Comparison of ENCODE assay signal across 1 cellular context in genomic region chr11:62575156-62575555, GRCh38.
TF ChIP-seq lines count a peak whose summit lies in the region.

No MANE protein-coding gene starts in this region.

TF ChIP-seq in HepG2, 621 proteins besides CTCF, POLR2A, EP300 and RAD21 (continued from another document):
- TF ChIP-seq MLX (CRISPR knock-in tag; IDR thresholded peaks at IDR 0.05) (no peak), ZNF383 (CRISPR knock-in tag; IDR thresholded peaks at IDR 0.05; ENCODE audit: borderline replicate concordance) (no peak), RFX1 (IDR thresholded peaks at IDR 0.05) (no peak), RERE (CRISPR knock-in tag; IDR thresholded peaks at IDR 0.05; ENCODE audit: low read depth) (no peak), FOXC1 (CRISPR knock-in tag; IDR thresholded peaks at IDR 0.05; ENCODE audit: borderline replicate concordance) (no peak), MLLT10 (CRISPR knock-in tag; IDR thresholded peaks at IDR 0.05) (no peak), NR1H2 (CRISPR knock-in tag; IDR thresholded peaks at IDR 0.05; ENCODE audit: borderline replicate concordance, low read depth) (no peak), MTA3 (CRISPR knock-in tag; IDR thresholded peaks at IDR 0.05) (no peak), ZNF326 (CRISPR knock-in tag; IDR thresholded peaks at IDR 0.05; ENCODE audit: borderline replicate concordance) (no peak), ZIK1 (CRISPR knock-in tag; IDR thresholded peaks at IDR 0.05; ENCODE audit: borderline replicate concordance, low read depth) (0 out of 2 replicates have a peak, but pooled peaks have one; percentile 24), TP53 (CRISPR knock-in tag; conservative IDR thresholded peaks at IDR 0.05) (no peak), ZNF878 (CRISPR knock-in tag; IDR thresholded peaks at IDR 0.05) (no peak), STAT5B (CRISPR knock-in tag; IDR thresholded peaks at IDR 0.05) (no peak), ZNF138 (CRISPR knock-in tag; IDR thresholded peaks at IDR 0.05; ENCODE audit: low read depth) (0 out of 2 replicates have a peak, but pooled peaks have one; percentile 24), ZMAT3 (CRISPR knock-in tag; conservative IDR thresholded peaks at IDR 0.05) (no peak), HNRNPK (IDR thresholded peaks at IDR 0.05; ENCODE audit: low read depth, low read length, poor library complexity, severe bottlenecking) (no peak), NFKBIZ (CRISPR knock-in tag; IDR thresholded peaks at IDR 0.05) (no peak), AGO2 (optimal IDR thresholded peaks at IDR 0.05; ENCODE audit: low read depth, low read length) (peak; percentile 56), ZNF275 (CRISPR knock-in tag; IDR thresholded peaks at IDR 0.05; ENCODE audit: borderline replicate concordance) (no peak), RFXAP (CRISPR knock-in tag; IDR thresholded peaks at IDR 0.05; ENCODE audit: borderline replicate concordance) (no peak), ZNF563 (CRISPR knock-in tag; IDR thresholded peaks at IDR 0.05) (no peak), MTA1 (CRISPR knock-in tag; IDR thresholded peaks at IDR 0.05; ENCODE audit: borderline replicate concordance) (0 out of 2 replicates have a peak, but pooled peaks have one; percentile 15), RARA (CRISPR knock-in tag; IDR thresholded peaks at IDR 0.05) (no peak), ZSCAN25 (CRISPR knock-in tag; IDR thresholded peaks at IDR 0.05) (no peak), ZNF296 (CRISPR knock-in tag; conservative IDR thresholded peaks at IDR 0.05) (no peak), ARNTL (CRISPR knock-in tag; IDR thresholded peaks at IDR 0.05) (no peak), RBM22 (optimal IDR thresholded peaks at IDR 0.05; ENCODE audit: low read length) (no peak), ZNF569 (CRISPR knock-in tag; IDR thresholded peaks at IDR 0.05; ENCODE audit: borderline replicate concordance) (no peak)
- TF ChIP-seq, protein P1, sequence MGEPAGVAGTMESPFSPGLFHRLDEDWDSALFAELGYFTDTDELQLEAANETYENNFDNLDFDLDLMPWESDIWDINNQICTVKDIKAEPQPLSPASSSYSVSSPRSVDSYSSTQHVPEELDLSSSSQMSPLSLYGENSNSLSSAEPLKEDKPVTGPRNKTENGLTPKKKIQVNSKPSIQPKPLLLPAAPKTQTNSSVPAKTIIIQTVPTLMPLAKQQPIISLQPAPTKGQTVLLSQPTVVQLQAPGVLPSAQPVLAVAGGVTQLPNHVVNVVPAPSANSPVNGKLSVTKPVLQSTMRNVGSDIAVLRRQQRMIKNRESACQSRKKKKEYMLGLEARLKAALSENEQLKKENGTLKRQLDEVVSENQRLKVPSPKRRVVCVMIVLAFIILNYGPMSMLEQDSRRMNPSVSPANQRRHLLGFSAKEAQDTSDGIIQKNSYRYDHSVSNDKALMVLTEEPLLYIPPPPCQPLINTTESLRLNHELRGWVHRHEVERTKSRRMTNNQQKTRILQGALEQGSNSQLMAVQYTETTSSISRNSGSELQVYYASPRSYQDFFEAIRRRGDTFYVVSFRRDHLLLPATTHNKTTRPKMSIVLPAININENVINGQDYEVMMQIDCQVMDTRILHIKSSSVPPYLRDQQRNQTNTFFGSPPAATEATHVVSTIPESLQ (CRISPR knock-in tag; conservative IDR thresholded peaks at IDR 0.05), result no peak
- TF ChIP-seq, protein P2, sequence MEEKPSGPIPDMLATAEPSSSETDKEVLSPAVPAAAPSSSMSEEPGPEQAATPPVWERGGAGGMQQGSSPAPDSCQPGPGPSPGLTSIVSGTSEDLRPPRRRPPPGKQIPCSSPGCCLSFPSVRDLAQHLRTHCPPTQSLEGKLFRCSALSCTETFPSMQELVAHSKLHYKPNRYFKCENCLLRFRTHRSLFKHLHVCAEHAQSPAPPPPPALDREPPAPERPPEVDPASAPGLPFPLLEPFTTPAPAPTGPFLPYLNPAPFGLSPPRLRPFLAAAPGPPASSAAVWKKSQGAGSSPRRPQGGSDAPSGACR (CRISPR knock-in tag; IDR thresholded peaks at IDR 0.05), result no peak
- TF ChIP-seq, protein P3, sequence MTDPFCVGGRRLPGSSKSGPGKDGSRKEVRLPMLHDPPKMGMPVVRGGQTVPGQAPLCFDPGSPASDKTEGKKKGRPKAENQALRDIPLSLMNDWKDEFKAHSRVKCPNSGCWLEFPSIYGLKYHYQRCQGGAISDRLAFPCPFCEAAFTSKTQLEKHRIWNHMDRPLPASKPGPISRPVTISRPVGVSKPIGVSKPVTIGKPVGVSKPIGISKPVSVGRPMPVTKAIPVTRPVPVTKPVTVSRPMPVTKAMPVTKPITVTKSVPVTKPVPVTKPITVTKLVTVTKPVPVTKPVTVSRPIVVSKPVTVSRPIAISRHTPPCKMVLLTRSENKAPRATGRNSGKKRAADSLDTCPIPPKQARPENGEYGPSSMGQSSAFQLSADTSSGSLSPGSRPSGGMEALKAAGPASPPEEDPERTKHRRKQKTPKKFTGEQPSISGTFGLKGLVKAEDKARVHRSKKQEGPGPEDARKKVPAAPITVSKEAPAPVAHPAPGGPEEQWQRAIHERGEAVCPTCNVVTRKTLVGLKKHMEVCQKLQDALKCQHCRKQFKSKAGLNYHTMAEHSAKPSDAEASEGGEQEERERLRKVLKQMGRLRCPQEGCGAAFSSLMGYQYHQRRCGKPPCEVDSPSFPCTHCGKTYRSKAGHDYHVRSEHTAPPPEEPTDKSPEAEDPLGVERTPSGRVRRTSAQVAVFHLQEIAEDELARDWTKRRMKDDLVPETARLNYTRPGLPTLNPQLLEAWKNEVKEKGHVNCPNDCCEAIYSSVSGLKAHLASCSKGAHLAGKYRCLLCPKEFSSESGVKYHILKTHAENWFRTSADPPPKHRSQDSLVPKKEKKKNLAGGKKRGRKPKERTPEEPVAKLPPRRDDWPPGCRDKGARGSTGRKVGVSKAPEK (CRISPR knock-in tag; IDR thresholded peaks at IDR 0.05; ENCODE audit: borderline replicate concordance), result no peak
- TF ChIP-seq, protein P4, sequence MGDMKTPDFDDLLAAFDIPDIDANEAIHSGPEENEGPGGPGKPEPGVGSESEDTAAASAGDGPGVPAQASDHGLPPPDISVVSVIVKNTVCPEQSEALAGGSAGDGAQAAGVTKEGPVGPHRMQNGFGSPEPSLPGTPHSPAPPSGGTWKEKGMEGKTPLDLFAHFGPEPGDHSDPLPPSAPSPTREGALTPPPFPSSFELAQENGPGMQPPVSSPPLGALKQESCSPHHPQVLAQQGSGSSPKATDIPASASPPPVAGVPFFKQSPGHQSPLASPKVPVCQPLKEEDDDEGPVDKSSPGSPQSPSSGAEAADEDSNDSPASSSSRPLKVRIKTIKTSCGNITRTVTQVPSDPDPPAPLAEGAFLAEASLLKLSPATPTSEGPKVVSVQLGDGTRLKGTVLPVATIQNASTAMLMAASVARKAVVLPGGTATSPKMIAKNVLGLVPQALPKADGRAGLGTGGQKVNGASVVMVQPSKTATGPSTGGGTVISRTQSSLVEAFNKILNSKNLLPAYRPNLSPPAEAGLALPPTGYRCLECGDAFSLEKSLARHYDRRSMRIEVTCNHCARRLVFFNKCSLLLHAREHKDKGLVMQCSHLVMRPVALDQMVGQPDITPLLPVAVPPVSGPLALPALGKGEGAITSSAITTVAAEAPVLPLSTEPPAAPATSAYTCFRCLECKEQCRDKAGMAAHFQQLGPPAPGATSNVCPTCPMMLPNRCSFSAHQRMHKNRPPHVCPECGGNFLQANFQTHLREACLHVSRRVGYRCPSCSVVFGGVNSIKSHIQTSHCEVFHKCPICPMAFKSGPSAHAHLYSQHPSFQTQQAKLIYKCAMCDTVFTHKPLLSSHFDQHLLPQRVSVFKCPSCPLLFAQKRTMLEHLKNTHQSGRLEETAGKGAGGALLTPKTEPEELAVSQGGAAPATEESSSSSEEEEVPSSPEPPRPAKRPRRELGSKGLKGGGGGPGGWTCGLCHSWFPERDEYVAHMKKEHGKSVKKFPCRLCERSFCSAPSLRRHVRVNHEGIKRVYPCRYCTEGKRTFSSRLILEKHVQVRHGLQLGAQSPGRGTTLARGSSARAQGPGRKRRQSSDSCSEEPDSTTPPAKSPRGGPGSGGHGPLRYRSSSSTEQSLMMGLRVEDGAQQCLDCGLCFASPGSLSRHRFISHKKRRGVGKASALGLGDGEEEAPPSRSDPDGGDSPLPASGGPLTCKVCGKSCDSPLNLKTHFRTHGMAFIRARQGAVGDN (CRISPR knock-in tag; IDR thresholded peaks at IDR 0.05), result 0 out of 2 replicates have a peak, but pooled peaks have one; percentile 29
- TF ChIP-seq, protein P5, sequence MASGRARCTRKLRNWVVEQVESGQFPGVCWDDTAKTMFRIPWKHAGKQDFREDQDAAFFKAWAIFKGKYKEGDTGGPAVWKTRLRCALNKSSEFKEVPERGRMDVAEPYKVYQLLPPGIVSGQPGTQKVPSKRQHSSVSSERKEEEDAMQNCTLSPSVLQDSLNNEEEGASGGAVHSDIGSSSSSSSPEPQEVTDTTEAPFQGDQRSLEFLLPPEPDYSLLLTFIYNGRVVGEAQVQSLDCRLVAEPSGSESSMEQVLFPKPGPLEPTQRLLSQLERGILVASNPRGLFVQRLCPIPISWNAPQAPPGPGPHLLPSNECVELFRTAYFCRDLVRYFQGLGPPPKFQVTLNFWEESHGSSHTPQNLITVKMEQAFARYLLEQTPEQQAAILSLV (CRISPR knock-in tag; IDR thresholded peaks at IDR 0.05; ENCODE audit: borderline replicate concordance), result no peak
- TF ChIP-seq, protein P6, sequence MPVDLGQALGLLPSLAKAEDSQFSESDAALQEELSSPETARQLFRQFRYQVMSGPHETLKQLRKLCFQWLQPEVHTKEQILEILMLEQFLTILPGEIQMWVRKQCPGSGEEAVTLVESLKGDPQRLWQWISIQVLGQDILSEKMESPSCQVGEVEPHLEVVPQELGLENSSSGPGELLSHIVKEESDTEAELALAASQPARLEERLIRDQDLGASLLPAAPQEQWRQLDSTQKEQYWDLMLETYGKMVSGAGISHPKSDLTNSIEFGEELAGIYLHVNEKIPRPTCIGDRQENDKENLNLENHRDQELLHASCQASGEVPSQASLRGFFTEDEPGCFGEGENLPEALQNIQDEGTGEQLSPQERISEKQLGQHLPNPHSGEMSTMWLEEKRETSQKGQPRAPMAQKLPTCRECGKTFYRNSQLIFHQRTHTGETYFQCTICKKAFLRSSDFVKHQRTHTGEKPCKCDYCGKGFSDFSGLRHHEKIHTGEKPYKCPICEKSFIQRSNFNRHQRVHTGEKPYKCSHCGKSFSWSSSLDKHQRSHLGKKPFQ (CRISPR knock-in tag; IDR thresholded peaks at IDR 0.05; ENCODE audit: insufficient replicate concordance), result no peak
